18 cellular contexts compared by ENCODE assay signal in genomic region chr15:92062505-92062904, GRCh38.
A peak's percentile ranks its signal among the peaks of the same experiment; 100 is the strongest.
DNase-seq lines count a peak whose midpoint lies in the region; ATAC-seq and TF ChIP-seq lines count a peak whose summit lies in the region.
"Had no signal": no experiment of that assay in that cellular context is flagged by ENCODE, and none has a peak within 500 bp of the region (broad histone marks: within the 10 kb centered on the region; RNA-seq: fewer than 3 reads in every experiment).

No MANE protein-coding gene starts in this region.

- no peak overlapping the region for H2BK120ac ChIP-seq in H9 (ENCODE audit: low read depth, low read length, poor library complexity, severe bottlenecking)

- no peaks in the 10 kb centered on the region; a peak in 1 of 7 replicates for H3K36me3 Mint-ChIP-seq in H9 (ENCODE audit: insufficient read depth in 1 of 3, low read depth in 3 of 3)

- no peak overlapping the region for H3K14ac ChIP-seq in H9 (ENCODE audit: insufficient read depth, low read length)

- no peak overlapping the region for H3K56ac ChIP-seq in H9 (ENCODE audit: insufficient read length, low read depth, low read length)

- H3K9me3 Mint-ChIP-seq in H9: no peaks in the 10 kb centered on the region
- H3K9me3 Mint-ChIP-seq: CD14-positive monocyte had no signal

- no peak overlapping the region for H2BK20ac ChIP-seq in H9 (ENCODE audit: low read depth, low read length, poor library complexity, severe bottlenecking)

- H3K79me1 ChIP-seq in H9 (ENCODE audit: insufficient read depth, low read depth, low read length, poor library complexity, severe bottlenecking): no peaks in the 10 kb centered on the region

- H3K27me3 Mint-ChIP-seq in H9 (ENCODE audit: low read depth): no peaks in the 10 kb centered on the region

- H2BK12ac ChIP-seq in H9 (ENCODE audit: insufficient read length, low read depth, low read length): no peak overlapping the region

- no peaks in the 10 kb centered on the region for H3K36me3 ChIP-seq in left ventricle myocardium inferior
- H3K36me3 ChIP-seq in tibial artery: no peaks in the 10 kb centered on the region
- H3K36me3 ChIP-seq in upper lobe of right lung: no peaks in the 10 kb centered on the region
- H3K36me3 ChIP-seq: SJCRH30 had no signal

- H3K27ac Mint-ChIP-seq in H9: no peak overlapping the region; a peak in 1 of 7 replicates

- H3K18ac ChIP-seq in H9 (ENCODE audit: insufficient read length, low read depth, low read length): no peak overlapping the region

- H3K9ac ChIP-seq in H9 (ENCODE audit: extremely low read depth, insufficient read length, low read length): no peak overlapping the region

- no peak for DNase-seq in H9
- peak; percentile 32 for DNase-seq in cerebellar cortex (ENCODE audit: low spot score)
- peak; percentile 49 for DNase-seq in left ventricle myocardium inferior
- DNase-seq in tibial artery: no peak
- DNase-seq in AG08396 (ENCODE audit: low spot score): no peak
- DNase-seq in upper lobe of right lung: no peak
- no peak for DNase-seq in KG1 (lab: John Stamatoyannopoulos, UW)
- DNase-seq: DMS79 treated with DMSO at 0.1 percent for 48 hours, H7, MM.1S, NCI-H1092, NCI-H1436 treated with DMSO at 0.1 percent for 48 hours, NCI-H2029, NCI-H526, PC-9, SJCRH30 had no signal

- no CpG with 5 or more reads among the region's 5 CpGs for WGBS in H9 (ENCODE audit: extremely low coverage, insufficient read length, low lambda C conversion rate)

- H3K23me2 ChIP-seq in H9 (ENCODE audit: insufficient read length, low read depth, low read length, poor library complexity, severe bottlenecking): no peaks in the 10 kb centered on the region

- H3K4me1 Mint-ChIP-seq in H9: no peaks in the 10 kb centered on the region; a peak in 2 of 4 replicates

- no peak overlapping the region for H3K4ac ChIP-seq in H9 (ENCODE audit: low read depth, low read length)

- H3K4me3 ChIP-seq in left ventricle myocardium inferior: no peak overlapping the region
- no peak overlapping the region for H3K4me3 ChIP-seq in tibial artery
- no peak overlapping the region for H3K4me3 ChIP-seq in upper lobe of right lung
- H3K4me3 ChIP-seq: PC-9, SJCRH30 had no signal

- no peak for ATAC-seq in upper lobe of right lung

- H3K4me2 ChIP-seq in H9 (ENCODE audit: insufficient read depth, insufficient read length, low read length): no peak overlapping the region
- H3K4me2 ChIP-seq: PC-9 had no signal

- intact Hi-C loops in left ventricle myocardium inferior (cut with micrococcal nuclease): no loop called here
- intact Hi-C loops in tibial artery (cut with DNase I; ENCODE audit: low total_unique reads): no loop called here
- intact Hi-C loops in upper lobe of right lung (cut with DNase I): no loop called here

- H3K9me3 ChIP-seq in H9 (ENCODE audit: control insufficient read depth, low read depth, low read length) (no peaks in the 10 kb centered on the region), left ventricle myocardium inferior (replicated peaks) (no peaks in the 10 kb centered on the region), tibial artery (no peaks in the 10 kb centered on the region), upper lobe of right lung (no peaks in the 10 kb centered on the region)
- H3K9me3 ChIP-seq: SJCRH30 had no signal

- H3T11ph ChIP-seq in H9 (ENCODE audit: low read length): no peak overlapping the region

- no peak overlapping the region for H3K23ac ChIP-seq in H9 (ENCODE audit: insufficient read length, low read depth, low read length)

- no peak overlapping the region for H3K4me3 Mint-ChIP-seq in H9
- H3K4me3 Mint-ChIP-seq: CD14-positive monocyte had no signal

- no peak overlapping the region for H4K91ac ChIP-seq in H9 (ENCODE audit: insufficient read length, low read depth, low read length)

- no peak overlapping the region for H2BK5ac ChIP-seq in H9 (ENCODE audit: insufficient read length, low read length)

- H3K27me3 ChIP-seq in H9 (ENCODE audit: insufficient read depth, low read length): no peaks in the 10 kb centered on the region
- H3K27me3 ChIP-seq in left ventricle myocardium inferior (ENCODE audit: low read depth): no peaks in the 10 kb centered on the region
- no peaks in the 10 kb centered on the region for H3K27me3 ChIP-seq in tibial artery
- no peaks in the 10 kb centered on the region for H3K27me3 ChIP-seq in upper lobe of right lung
- H3K27me3 ChIP-seq: SJCRH30 had no signal

- no peak overlapping the region; the same call in 1 of the 2 replicates for H2BK15ac ChIP-seq in H9 (ENCODE audit: low read depth, low read length)

- no peak overlapping the region for H2AK5ac ChIP-seq in H9 (ENCODE audit: insufficient read length, low read length)

- H4K8ac ChIP-seq in H9 (replicated peaks; ENCODE audit: insufficient read length, low read depth, low read length): no peak overlapping the region

- no peak overlapping the region for H2AFZ ChIP-seq in H9 (ENCODE audit: low read length)
- H2AFZ ChIP-seq: PC-9 had no signal

- H3K79me2 ChIP-seq in H9 (ENCODE audit: insufficient read depth, low read length): no peaks in the 10 kb centered on the region

- no peak overlapping the region for H3K27ac ChIP-seq in H9 (ENCODE audit: insufficient read length, low read depth, low read length)
- H3K27ac ChIP-seq in left ventricle myocardium inferior (replicated peaks): peak overlapping the region; percentile 76
- peak overlapping the region; percentile 51 to 67 for H3K27ac ChIP-seq in tibial artery
- no peak overlapping the region for H3K27ac ChIP-seq in upper lobe of right lung
- H3K27ac ChIP-seq: PC-9, RWPE1, SJCRH30 had no signal

- H4K5ac ChIP-seq in H9 (ENCODE audit: insufficient read length, low read depth, low read length): no peak overlapping the region

- no peaks in the 10 kb centered on the region for H3K4me1 ChIP-seq in H9 (ENCODE audit: insufficient read depth, low read length)
- peaks cover 66% of the 10 kb centered on the region for H3K4me1 ChIP-seq in left ventricle myocardium inferior
- H3K4me1 ChIP-seq in tibial artery: peaks cover 0 to 24% (median 20%) of the 10 kb centered on the region in 4 donors
- no peaks in the 10 kb centered on the region for H3K4me1 ChIP-seq in upper lobe of right lung
- H3K4me1 ChIP-seq: SJCRH30 had no signal

- TF ChIP-seq CTCF in H9 (conservative IDR thresholded peaks at IDR 0.05): 0 out of 3 replicates have a peak, but pooled peaks have one; percentile 9
- peak; percentile 11 for TF ChIP-seq CTCF in left ventricle myocardium inferior (IDR thresholded peaks at IDR 0.05; ENCODE audit: borderline replicate concordance)
- TF ChIP-seq CTCF in tibial artery (IDR thresholded peaks at IDR 0.05): peak in 1 of 2 experiments; percentile 9
- TF ChIP-seq CTCF in upper lobe of right lung (IDR thresholded peaks at IDR 0.05): no peak

- H4K20me1 ChIP-seq in H9 (ENCODE audit: control insufficient read depth, insufficient read depth, insufficient read length): no peaks in the 10 kb centered on the region

Comparison
In these comparisons a context has a peak if more than half of its experiments do, and no peak if none do; other contexts are left out.
1. DNase-seq: peak in cerebellar cortex (single experiment) and left ventricle myocardium inferior (single experiment); none in H9 (single experiment), tibial artery (0 of 2), AG08396 (single experiment), upper lobe of right lung (single experiment) and KG1 (single experiment).
2. H3K27ac ChIP-seq: peak in left ventricle myocardium inferior (single experiment) and tibial artery (2 of 2); none in H9 (single experiment) and upper lobe of right lung (single experiment).